ENCODE assay signal across 15 cellular contexts in the genomic region with DNA sequence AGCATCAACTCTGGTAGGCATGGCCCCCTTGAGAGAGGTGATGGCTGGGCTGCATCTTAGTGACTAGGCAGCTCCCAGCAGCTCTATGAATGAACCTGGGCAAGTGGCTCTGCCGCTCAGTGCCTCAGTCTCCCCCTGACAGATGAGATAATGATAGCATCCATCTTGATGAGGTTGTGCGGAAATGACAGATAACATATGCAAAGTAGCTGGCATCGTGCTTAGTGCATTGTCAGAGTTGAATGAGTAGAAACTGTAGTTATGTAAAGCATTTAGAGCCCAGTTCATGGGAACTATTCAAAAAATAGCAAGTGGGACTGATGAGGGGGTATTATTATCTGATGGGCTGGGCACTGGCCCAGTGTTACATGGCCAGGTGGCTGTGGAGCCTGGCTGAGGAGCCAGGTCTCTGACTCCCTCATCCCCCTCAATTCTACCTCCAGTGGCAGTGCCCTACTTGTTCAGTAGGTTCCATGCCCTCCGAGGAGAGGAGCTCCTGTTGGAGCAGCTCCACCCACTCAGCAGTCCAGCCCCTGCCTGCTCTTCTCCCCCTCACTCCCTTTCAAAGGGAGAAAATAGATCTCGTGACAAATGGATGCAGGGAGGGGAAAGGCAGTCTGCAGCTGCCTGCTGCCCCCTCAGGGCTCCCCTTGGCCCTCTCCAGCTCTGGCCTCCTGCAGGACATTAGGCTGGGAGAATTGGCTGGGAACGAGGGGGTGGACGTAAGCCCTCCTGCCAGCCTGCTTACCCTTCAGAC. TPM values are rescaled to one million over a fixed set of nuclear protein-coding genes. Genes with fewer than 3 reads are reported as not detected.
DNase-seq lines count a peak whose midpoint lies in the region; ATAC-seq and TF ChIP-seq lines count a peak whose summit lies in the region.
"Had no signal": no experiment of that assay in that cellular context is flagged by ENCODE, and none has a peak within 500 bp of the region (broad histone marks: within the 10 kb centered on the region; RNA-seq: fewer than 3 reads in every experiment).

No MANE protein-coding gene starts in this region.

- 66 to 80% (median 74%) methylated on average over 7 of the region's 7 CpGs for WGBS in stomach, 5 donors

- no peak overlapping the region for H3K4me3 ChIP-seq in OCI-LY3 (ENCODE audit: low read length)
- H3K4me3 ChIP-seq in stomach = peak overlapping the region in 2 of 4 donors; percentile 23 to 31
- H3K4me3 ChIP-seq: vagina had no signal

- H3K4me1 ChIP-seq in OCI-LY3 (ENCODE audit: low read length) (peaks cover 73% of the 10 kb centered on the region), stomach (peaks cover 70 to 100% (median 95%) of the 10 kb centered on the region in 4 donors)

- peaks cover 100% of the 10 kb centered on the region for H4K20me1 ChIP-seq in OCI-LY3 (ENCODE audit: insufficient read depth, low read length)

- no peak for TF ChIP-seq EP300 in stomach (IDR thresholded peaks at IDR 0.05)

- no peak overlapping the region for H3K9ac ChIP-seq in OCI-LY3 (ENCODE audit: low read length)

- TF ChIP-seq POLR2A in GM18951 (IDR thresholded peaks at IDR 0.05; ENCODE audit: extremely low read depth, insufficient read depth, insufficient read length) = peak; percentile 24
- no peak for TF ChIP-seq POLR2A in stomach (IDR thresholded peaks at IDR 0.05)

- ATAC-seq in HG03135 (IDR thresholded peaks at IDR 0.05; ENCODE audit: unreplicated experiment) = no peak
- ATAC-seq: HCT116, Panc1 had no signal

- TF ChIP-seq CTCF in OCI-LY3 (IDR thresholded peaks at IDR 0.05; ENCODE audit: low read depth, low read length) = no peak
- no peak for TF ChIP-seq CTCF in stomach (IDR thresholded peaks at IDR 0.05)

- H3K9me3 ChIP-seq in OCI-LY3 (ENCODE audit: insufficient read depth, low read length) = no peaks in the 10 kb centered on the region
- no peaks in the 10 kb centered on the region for H3K9me3 ChIP-seq in stomach
- H3K9me3 ChIP-seq: vagina had no signal

- in situ Hi-C loops in GM18951 (cut with MboI; ENCODE audit: low sequenced_read_pairs, unreplicated experiment) = no loop called here

- H3K27me3 ChIP-seq in OCI-LY3 (ENCODE audit: low read depth, low read length) (no peaks in the 10 kb centered on the region), stomach (no peaks in the 10 kb centered on the region)
- H3K27me3 ChIP-seq: vagina had no signal

- H3K36me3 ChIP-seq in OCI-LY3 (replicated peaks; ENCODE audit: low read depth, low read length) (peaks cover 44% of the 10 kb centered on the region), stomach (peaks cover 0 to 16% (median 10%) of the 10 kb centered on the region in 4 donors)
- H3K36me3 ChIP-seq: vagina had no signal

- no peak overlapping the region for H3K27ac ChIP-seq in OCI-LY3 (ENCODE audit: low read length)
- peak overlapping the region in 4 of 5 donors; percentile 21 to 77 (median 58) for H3K27ac ChIP-seq in stomach
- H3K27ac ChIP-seq: vagina had no signal

- H3K79me2 ChIP-seq in OCI-LY3 (ENCODE audit: low read length) = peaks cover 91% of the 10 kb centered on the region

- H3K4me2 ChIP-seq in OCI-LY3 (ENCODE audit: low read length) = peak overlapping the region; percentile 5; the same call in 1 of the 2 replicates

- intact Hi-C loops in stomach (cut with DNase I; ENCODE audit: low total_unique reads) = no loop called here

- DNase-seq in germinal center (ENCODE audit: low spot score) (peak; percentile 69), stomach (no peak), SK-N-DZ (ENCODE audit: low spot score) (no peak), GM03348 (ENCODE audit: low spot score) (no peak)
- no peak for DNase-seq in activated CD4-positive, alpha-beta T cell treated with anti-CD3 and anti-CD28 coated beads, Interleukin-2, amount 50 U/mL, for 1 hour
- DNase-seq: activated CD4-positive, alpha-beta memory T cell treated with anti-CD3 and anti-CD28 coated beads for 36 hours; Calu3; effector CD8-positive, alpha-beta T cell; NCI-H187 had no signal

- H2AFZ ChIP-seq in OCI-LY3 (ENCODE audit: low read depth, low read length) = no peak overlapping the region

RNA-seq across cellular contexts. Expression of gene PRKCD, which starts 6.6 kb away (rescaled TPM):
- total RNA-seq in stomach = 100 to 1,000 TPM in 1 of 5 donors, 10 to 100 TPM in 4; 15.6 to 117 (median 37.9) TPM
- 10 to 100 TPM; 20.5 to 56.1 (median 36.4) TPM for polyA plus RNA-seq in stomach
- 0.83 and 1.1 TPM in 2 replicates for polyA plus RNA-seq in SK-N-DZ (2014; cell fraction: cytosol; rRNA removed)
- 1.4 and 14.4 TPM in 2 replicates for polyA plus RNA-seq in SK-N-DZ (2014; cell fraction: nucleus; rRNA removed)

RNA-seq across cellular contexts. Expression of gene RFT1, which starts 37.4 kb away (rescaled TPM):
- 10 to 100 TPM in 2 of 5 donors, 1 to 10 TPM in 2, not detected in 1; 7.0 to 16.8 (median 12.1) TPM for total RNA-seq in stomach
- polyA plus RNA-seq in stomach = 1 to 10 TPM; 3.3 to 7.9 (median 3.7) TPM
- 6.0 and 9.5 TPM in 2 replicates for polyA plus RNA-seq in SK-N-DZ (2014; cell fraction: cytosol; rRNA removed)
- polyA plus RNA-seq in SK-N-DZ (2014; cell fraction: nucleus; rRNA removed) = 10.0 and 12.3 TPM in 2 replicates
